8 cellular contexts compared by ENCODE assay signal in the genomic region with DNA sequence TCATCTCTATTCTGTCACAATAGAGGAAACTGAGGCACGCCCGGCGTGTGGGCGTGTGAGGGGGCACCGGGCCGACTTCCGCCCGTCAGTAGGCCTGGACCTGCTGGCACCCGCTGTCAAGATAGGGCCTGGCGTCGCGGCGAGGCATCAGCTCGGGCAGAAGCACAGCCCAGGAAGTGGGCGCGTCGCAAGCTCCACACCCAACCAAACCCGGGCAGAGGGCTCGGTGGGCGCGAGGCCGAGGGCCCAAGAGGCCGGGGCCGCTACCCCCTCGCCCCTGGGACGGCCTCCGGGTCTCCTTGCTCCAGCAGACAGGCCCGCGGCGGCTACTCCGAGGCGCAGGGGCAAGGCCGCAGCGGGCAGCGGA.
A peak's percentile ranks its signal among the peaks of the same experiment; 100 is the strongest.
DNase-seq lines count a peak whose midpoint lies in the region; ATAC-seq and TF ChIP-seq lines count a peak whose summit lies in the region.

No MANE protein-coding gene starts in this region.

- TF ChIP-seq POLR2A in gastrocnemius medialis (IDR thresholded peaks at IDR 0.05) = no peak

- POLR2A ChIA-PET in WTC11 (lab: Charles Lee) = no interaction called here

- intact Hi-C loops in gastrocnemius medialis (cut with DNase I; ENCODE audit: low total_unique reads) = loop anchor here (2.0 to 10.0 kb wide), 8 partner anchors 96 to 942 kb away; a partner anchor contains a TSS

- peak overlapping the region; percentile 70 to 95 (median 78) for H3K4me3 ChIP-seq in gastrocnemius medialis

- peaks cover 77% of the 10 kb centered on the region for H3K27me3 Mint-ChIP-seq in WTC11 (ENCODE audit: low read depth)

- H3K36me3 Mint-ChIP-seq in WTC11 = no peaks in the 10 kb centered on the region

- CTCF ChIA-PET in WTC11 (lab: Charles Lee) = no interaction called here

- peaks cover 26% of the 10 kb centered on the region for H3K4me1 Mint-ChIP-seq in WTC11

- no peaks in the 10 kb centered on the region for H3K9me3 ChIP-seq in gastrocnemius medialis

- peak; percentile 71 for DNase-seq in NK-92 treated with Interleukin-12 subunit alpha and Interleukin-12 subunit beta, amount 100 ng/mL, for 24 hours (lab: John Stamatoyannopoulos, UW)
- DNase-seq in NK-92 (lab: John Stamatoyannopoulos, UW; ENCODE audit: unreplicated experiment) (no peak), WTC11 (ENCODE audit: low spot score) (no peak), foreskin keratinocyte (no peak), gastrocnemius medialis (no peak), inferior parietal cortex (ENCODE audit: extremely low spot score) (no peak), NCI-H2196 (lab: John Stamatoyannopoulos, UW; ENCODE audit: unreplicated experiment) (no peak)

- no peaks in the 10 kb centered on the region for H3K9me3 Mint-ChIP-seq in WTC11

- H3K4me1 ChIP-seq in foreskin keratinocyte = peaks cover 8% of the 10 kb centered on the region
- H3K4me1 ChIP-seq in gastrocnemius medialis = peaks cover 12 to 19% of the 10 kb centered on the region in 2 donors

- peak overlapping the region; percentile 72 for H3K27ac ChIP-seq in foreskin keratinocyte
- H3K27ac ChIP-seq in gastrocnemius medialis = peak overlapping the region; percentile 86 to 95 (median 86)

- no peak for TF ChIP-seq CTCF in WTC11 (IDR thresholded peaks at IDR 0.05)
- no peak for TF ChIP-seq CTCF in foreskin keratinocyte (conservative IDR thresholded peaks at IDR 0.05)
- no peak for TF ChIP-seq CTCF in gastrocnemius medialis (IDR thresholded peaks at IDR 0.05 in 4 of 5, conservative IDR thresholded peaks at IDR 0.05 in 1 of 5)

- in situ Hi-C loops in gastrocnemius medialis (cut with MboI; ENCODE audit: low sequenced_read_pairs in 4 of 4) = loop anchor here in 2 of 4 donors (10.0 to 25.0 kb wide), 2 partner anchors 199 to 432 kb away; a partner anchor contains a TSS

- H3K27me3 ChIP-seq in foreskin keratinocyte = no peaks in the 10 kb centered on the region
- H3K27me3 ChIP-seq in gastrocnemius medialis = no peaks in the 10 kb centered on the region

- H3K27ac Mint-ChIP-seq in WTC11 = no peak overlapping the region

- ATAC-seq in HG02884 (IDR thresholded peaks at IDR 0.05; ENCODE audit: unreplicated experiment) = peak; percentile 30
- ATAC-seq in WTC11 = no peak
- no peak for ATAC-seq in foreskin keratinocyte
- ATAC-seq in gastrocnemius medialis = peak in 1 of 2 donors; percentile 20

- peak overlapping the region; percentile 43 for H3K4me3 Mint-ChIP-seq in WTC11

- H3K36me3 ChIP-seq in gastrocnemius medialis = no peaks in the 10 kb centered on the region

TF ChIP-seq in WTC11, 78 proteins besides CTCF, POLR2A, EP300 and RAD21:
- TF ChIP-seq, protein P1, sequence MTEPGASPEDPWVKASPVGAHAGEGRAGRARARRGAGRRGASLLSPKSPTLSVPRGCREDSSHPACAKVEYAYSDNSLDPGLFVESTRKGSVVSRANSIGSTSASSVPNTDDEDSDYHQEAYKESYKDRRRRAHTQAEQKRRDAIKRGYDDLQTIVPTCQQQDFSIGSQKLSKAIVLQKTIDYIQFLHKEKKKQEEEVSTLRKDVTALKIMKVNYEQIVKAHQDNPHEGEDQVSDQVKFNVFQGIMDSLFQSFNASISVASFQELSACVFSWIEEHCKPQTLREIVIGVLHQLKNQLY (CRISPR knock-in tag; IDR thresholded peaks at IDR 0.05) = 0 out of 2 replicates have a peak, but pooled peaks have one; percentile 3
- TF ChIP-seq ATF1 (CRISPR knock-in tag; IDR thresholded peaks at IDR 0.05) (0 out of 2 replicates have a peak, but pooled peaks have one; percentile 72), OVOL2 (CRISPR knock-in tag; IDR thresholded peaks at IDR 0.05; ENCODE audit: borderline replicate concordance) (no peak), SMAD4 (CRISPR knock-in tag; IDR thresholded peaks at IDR 0.05) (peak; percentile 83; the same call in 1 of the 2 replicates), EMX1 (CRISPR knock-in tag; IDR thresholded peaks at IDR 0.05) (no peak)
TF ChIP-seq in WTC11: peak in this region for 3.
